Comparison of ENCODE assay signal across 1 cellular context in genomic region chr1:154975409-154976205, GRCh38.
TF ChIP-seq lines count a peak whose summit lies in the region.

No MANE protein-coding gene starts in this region.

TF ChIP-seq in GM12878, 131 proteins besides CTCF, POLR2A, EP300 and RAD21:
- TF ChIP-seq RUNX3 (IDR thresholded peaks at IDR 0.05; ENCODE audit: low read length) (peak; percentile 31; the same call in 1 of the 2 replicates), MTA2 (IDR thresholded peaks at IDR 0.05; ENCODE audit: low read depth) (no peak), CREM (IDR thresholded peaks at IDR 0.05; ENCODE audit: low read depth) (peak; percentile 7; the same call in 1 of the 2 replicates), NKRF (conservative IDR thresholded peaks at IDR 0.05) (peak; percentile 39; the same call in 1 of the 2 replicates), TAF1 (IDR thresholded peaks at IDR 0.05; ENCODE audit: borderline replicate concordance, low read depth, low read length) (no peak; the same call in 1 of the 2 replicates), POU2F2 (IDR thresholded peaks at IDR 0.05; ENCODE audit: borderline replicate concordance, low read depth, low read length) (no peak), CHD2 (IDR thresholded peaks at IDR 0.05; ENCODE audit: borderline replicate concordance, low read depth, low read length) (0 out of 2 replicates have a peak, but pooled peaks have one; percentile 47), SMARCA5 (IDR thresholded peaks at IDR 0.05) (peak; percentile 18; the same call in 1 of the 2 replicates), SMAD5 (IDR thresholded peaks at IDR 0.05; ENCODE audit: low read depth) (no peak), TARDBP (IDR thresholded peaks at IDR 0.05; ENCODE audit: borderline replicate concordance) (no peak), HCFC1 (IDR thresholded peaks at IDR 0.05; ENCODE audit: low read length) (0 out of 2 replicates have a peak, but pooled peaks have one; percentile 7), MXI1 (IDR thresholded peaks at IDR 0.05; ENCODE audit: low read depth, low read length) (peak; percentile 83; the same call in 1 of the 2 replicates), ZZZ3 (IDR thresholded peaks at IDR 0.05; ENCODE audit: control insufficient read depth, insufficient read length, low read depth) (no peak), PML (IDR thresholded peaks at IDR 0.05; ENCODE audit: low read length) (0 out of 2 replicates have a peak, but pooled peaks have one; percentile 6), ATF7 (IDR thresholded peaks at IDR 0.05; ENCODE audit: low read depth) (peak; percentile 28; the same call in 1 of the 2 replicates), NBN (IDR thresholded peaks at IDR 0.05) (peak; percentile 63), USF2 (IDR thresholded peaks at IDR 0.05; ENCODE audit: borderline replicate concordance, low read depth, low read length) (no peak), EGR1 (IDR thresholded peaks at IDR 0.05; ENCODE audit: borderline replicate concordance in 1 of 2, low read depth in 2 of 2, low read length in 2 of 2) (peak in 1 of 2 experiments; percentile 74; a peak in 2 of 3 replicates), IRF4 (IDR thresholded peaks at IDR 0.05; ENCODE audit: low read depth, low read length) (no peak), GATAD2B (conservative IDR thresholded peaks at IDR 0.05; ENCODE audit: low read depth) (0 out of 2 replicates have a peak, but pooled peaks have one; percentile 22), FOS (IDR thresholded peaks at IDR 0.05; ENCODE audit: borderline replicate concordance, extremely low read depth, insufficient read length) (no peak), IKZF2 (IDR thresholded peaks at IDR 0.05) (peak; percentile 48 to 49; a peak in 2 of 4 replicates), E2F8 (IDR thresholded peaks at IDR 0.05; ENCODE audit: low read depth, partially characterized antibody) (no peak), RELB (IDR thresholded peaks at IDR 0.05; ENCODE audit: low read depth) (peak; percentile 29; the same call in 1 of the 2 replicates), TCF3 (IDR thresholded peaks at IDR 0.05; ENCODE audit: borderline replicate concordance, insufficient read depth, low read depth, low read length) (no peak), BHLHE40 (IDR thresholded peaks at IDR 0.05; ENCODE audit: borderline replicate concordance in 1 of 2, low read depth in 2 of 2, low read length in 1 of 2) (peak; percentile 17 to 38; a peak in 1 of 4 replicates), EED (IDR thresholded peaks at IDR 0.05; ENCODE audit: low read depth) (peak; percentile 38; the same call in 1 of the 2 replicates), BMI1 (IDR thresholded peaks at IDR 0.05; ENCODE audit: borderline replicate concordance) (0 out of 2 replicates have a peak, but pooled peaks have one; percentile 5), SIN3A (IDR thresholded peaks at IDR 0.05; ENCODE audit: low read depth, low read length) (peak; percentile 63), FOXK2 (IDR thresholded peaks at IDR 0.05) (peak; percentile 56; the same call in 1 of the 2 replicates), NR2F1 (conservative IDR thresholded peaks at IDR 0.05) (peak; percentile 89), YY1 (IDR thresholded peaks at IDR 0.05; ENCODE audit: low read depth, low read length) (peak; percentile 60; the same call in 1 of the 2 replicates), CREB1 (IDR thresholded peaks at IDR 0.05; ENCODE audit: low read depth) (no peak), BACH1 (IDR thresholded peaks at IDR 0.05; ENCODE audit: borderline replicate concordance) (0 out of 2 replicates have a peak, but pooled peaks have one; percentile 9), HSF1 (IDR thresholded peaks at IDR 0.05; ENCODE audit: low read depth, low read length) (no peak)
